9 cellular contexts compared by ENCODE assay signal in genomic region chr6:37172991-37173572, GRCh38. TPM values are rescaled to one million over a fixed set of nuclear protein-coding genes. Genes with fewer than 3 reads are reported as not detected.
DNase-seq lines count a peak whose midpoint lies in the region; ATAC-seq and TF ChIP-seq lines count a peak whose summit lies in the region.
"Had no signal": no experiment of that assay in that cellular context is flagged by ENCODE, and none has a peak within 500 bp of the region (broad histone marks: within the 10 kb centered on the region; RNA-seq: fewer than 3 reads in every experiment).

No MANE protein-coding gene starts in this region.

- H3K36me3 ChIP-seq in mucosa of rectum (ENCODE audit: control insufficient read depth in 2 of 2, insufficient read depth in 2 of 2, low read length in 2 of 2) (peaks cover 24 to 28% of the 10 kb centered on the region in 2 donors), upper lobe of right lung (peaks cover 34% of the 10 kb centered on the region)

- H3K4me3 ChIP-seq in astrocyte of the cerebellum (ENCODE audit: low read depth, low read length) = peak overlapping the region; percentile 96
- peak overlapping the region; percentile 87 to 92 for H3K4me3 ChIP-seq in mucosa of rectum (ENCODE audit: low read length in 2 of 2)
- peak overlapping the region; percentile 69 for H3K4me3 ChIP-seq in upper lobe of right lung

- H3K36me3 Mint-ChIP-seq in activated naive CD4-positive, alpha-beta T cell treated with anti-CD3 and anti-CD28 coated beads, Interleukin-2, amount 50 U/mL, for 24 hours = peaks cover 35% of the 10 kb centered on the region

- in situ Hi-C loops in astrocyte of the cerebellum (cut with HindIII; ENCODE audit: low sequenced_read_pairs) = no loop called here

- H3K9ac ChIP-seq in mucosa of rectum (ENCODE audit: low read depth in 1 of 2, low read length in 2 of 2) = peak overlapping the region; percentile 36 to 38

- H3K27me3 ChIP-seq in mucosa of rectum (ENCODE audit: control insufficient read depth in 2 of 2, insufficient read depth in 2 of 2, low read length in 2 of 2) (no peaks in the 10 kb centered on the region), upper lobe of right lung (no peaks in the 10 kb centered on the region)
- H3K27me3 ChIP-seq: BE2C had no signal

- H3K4me3 Mint-ChIP-seq in activated naive CD4-positive, alpha-beta T cell treated with anti-CD3 and anti-CD28 coated beads, Interleukin-2, amount 50 U/mL, for 24 hours = peak overlapping the region; percentile 95

- TF ChIP-seq CTCF in astrocyte of the cerebellum (IDR thresholded peaks at IDR 0.05; ENCODE audit: low read depth, low read length, missing control alignments) (no peak), upper lobe of right lung (IDR thresholded peaks at IDR 0.05) (no peak)

- H3K4me1 Mint-ChIP-seq in activated naive CD4-positive, alpha-beta T cell treated with anti-CD3 and anti-CD28 coated beads, Interleukin-2, amount 50 U/mL, for 24 hours = peaks cover 79% of the 10 kb centered on the region

- no peaks in the 10 kb centered on the region for H3K9me3 ChIP-seq in mucosa of rectum (ENCODE audit: control insufficient read depth in 2 of 2, low read length in 2 of 2)
- no peaks in the 10 kb centered on the region for H3K9me3 ChIP-seq in upper lobe of right lung
- H3K9me3 ChIP-seq: BE2C had no signal

- DNase-seq in activated naive CD4-positive, alpha-beta T cell treated with anti-CD3 and anti-CD28 coated beads, Interleukin-2, amount 50 U/mL, for 16 hours = no peak
- no peak for DNase-seq in astrocyte of the cerebellum (ENCODE audit: low read depth)
- DNase-seq in upper lobe of right lung = no peak
- no peak for DNase-seq in NCI-H2029 (lab: John Stamatoyannopoulos, UW)
- no peak for DNase-seq in NCI-H2171 treated with DMSO at 0.1 percent for 48 hours (lab: John Stamatoyannopoulos, UW)
- DNase-seq: BE2C had no signal

- peaks cover 28 to 31% of the 10 kb centered on the region in 2 donors for H3K4me1 ChIP-seq in mucosa of rectum (ENCODE audit: control insufficient read depth in 2 of 2, insufficient read depth in 2 of 2, low read length in 2 of 2)
- peaks cover 24% of the 10 kb centered on the region for H3K4me1 ChIP-seq in upper lobe of right lung

- intact Hi-C loops in upper lobe of right lung (cut with DNase I) = loop anchor here (5.0 kb wide), 1 partner anchor 126 kb away; no protein-coding TSS in a partner anchor

- no peaks in the 10 kb centered on the region for H3K9me3 Mint-ChIP-seq in activated naive CD4-positive, alpha-beta T cell treated with anti-CD3 and anti-CD28 coated beads, Interleukin-2, amount 50 U/mL, for 24 hours

- no peaks in the 10 kb centered on the region for H3K27me3 Mint-ChIP-seq in activated naive CD4-positive, alpha-beta T cell treated with anti-CD3 and anti-CD28 coated beads, Interleukin-2, amount 50 U/mL, for 24 hours

- ATAC-seq in upper lobe of right lung (no peak), HG02970 (IDR thresholded peaks at IDR 0.05; ENCODE audit: low FRiP score, unreplicated experiment) (no peak)

- peak overlapping the region; percentile 95 for H3K27ac Mint-ChIP-seq in activated naive CD4-positive, alpha-beta T cell treated with anti-CD3 and anti-CD28 coated beads, Interleukin-2, amount 50 U/mL, for 24 hours

- H3K27ac ChIP-seq in mucosa of rectum (ENCODE audit: low read depth in 2 of 2, low read length in 2 of 2) (peak overlapping the region; percentile 17 to 20), upper lobe of right lung (peak overlapping the region; percentile 69)

RNA-seq across cellular contexts. Expression of gene PIM1, which starts 3.1 kb away (rescaled TPM):
- 55.3 TPM for total RNA-seq in upper lobe of right lung
